Comparison of ENCODE assay signal across 15 cellular contexts in genomic region chr7:124162667-124163066, GRCh38.
DNase-seq lines count a peak whose midpoint lies in the region; FAIRE-seq and TF ChIP-seq lines count a peak whose summit lies in the region.
"Had no signal": no experiment of that assay in that cellular context is flagged by ENCODE, and none has a peak within 500 bp of the region (broad histone marks: within the 10 kb centered on the region; RNA-seq: fewer than 3 reads in every experiment).

No MANE protein-coding gene starts in this region.

- in situ Hi-C loops in SK-MEL-5 (cut with HindIII; ENCODE audit: low pct_unique_long_range_greater_than_20kb, low sequenced_read_pairs), result loop anchor here (25.0 kb wide), 1 partner anchor 650 kb away; no protein-coding TSS in a partner anchor

- TF ChIP-seq CTCF in cardiac fibroblast (IDR thresholded peaks at IDR 0.05; ENCODE audit: low read depth, low read length), result no peak

- no peak overlapping the region for H3K4me3 ChIP-seq in cardiac fibroblast (replicated peaks in 1 of 2; ENCODE audit: low read depth in 2 of 2, low read length in 2 of 2)
- H3K4me3 ChIP-seq: GM12878 had no signal

- no peak overlapping the region for H3K27ac ChIP-seq in caudate nucleus (ENCODE audit: low read depth, low read length)
- H3K27ac ChIP-seq: C4-2B had no signal

- DNase-seq in GM19239 (ENCODE audit: insufficient read length, low spot score) (no peak), SK-MEL-5 (ENCODE audit: low read depth, low spot score) (peak; percentile 24), cardiac fibroblast (ENCODE audit: low read depth in 2 of 2) (peak; percentile 12 to 41), urothelium cell line (ENCODE audit: low spot score) (peak; percentile 43), A172 (ENCODE audit: low spot score) (no peak), NK-92 (lab: John Stamatoyannopoulos, UW; ENCODE audit: unreplicated experiment) (no peak), caudate nucleus (lab: John Stamatoyannopoulos, UW) (no peak)
- DNase-seq: Caco-2, H9, NCI-H187 treated with DMSO at 0.1 percent for 48 hours, NCI-H2171 treated with DMSO at 0.1 percent for 48 hours, NCI-H510A treated with DMSO at 0.1 percent for 48 hours, SHP77 treated with DMSO at 0.1 percent for 48 hours had no signal

- FAIRE-seq in GM19239 (lab: Jason Lieb, UNC) (peak; percentile 11), urothelium cell line (lab: Jason Lieb, UNC) (no peak)
- FAIRE-seq: GM12878 had no signal

Comparison
In these comparisons a context has a peak if more than half of its experiments do, and no peak if none do; other contexts are left out.
1. DNase-seq: peak in SK-MEL-5 (single experiment), cardiac fibroblast (2 of 2) and urothelium cell line (single experiment); none in GM19239 (single experiment), A172 (single experiment), NK-92 (single experiment) and caudate nucleus (0 of 61).